ENCODE assay signal across 1 cellular context in the genomic region with DNA sequence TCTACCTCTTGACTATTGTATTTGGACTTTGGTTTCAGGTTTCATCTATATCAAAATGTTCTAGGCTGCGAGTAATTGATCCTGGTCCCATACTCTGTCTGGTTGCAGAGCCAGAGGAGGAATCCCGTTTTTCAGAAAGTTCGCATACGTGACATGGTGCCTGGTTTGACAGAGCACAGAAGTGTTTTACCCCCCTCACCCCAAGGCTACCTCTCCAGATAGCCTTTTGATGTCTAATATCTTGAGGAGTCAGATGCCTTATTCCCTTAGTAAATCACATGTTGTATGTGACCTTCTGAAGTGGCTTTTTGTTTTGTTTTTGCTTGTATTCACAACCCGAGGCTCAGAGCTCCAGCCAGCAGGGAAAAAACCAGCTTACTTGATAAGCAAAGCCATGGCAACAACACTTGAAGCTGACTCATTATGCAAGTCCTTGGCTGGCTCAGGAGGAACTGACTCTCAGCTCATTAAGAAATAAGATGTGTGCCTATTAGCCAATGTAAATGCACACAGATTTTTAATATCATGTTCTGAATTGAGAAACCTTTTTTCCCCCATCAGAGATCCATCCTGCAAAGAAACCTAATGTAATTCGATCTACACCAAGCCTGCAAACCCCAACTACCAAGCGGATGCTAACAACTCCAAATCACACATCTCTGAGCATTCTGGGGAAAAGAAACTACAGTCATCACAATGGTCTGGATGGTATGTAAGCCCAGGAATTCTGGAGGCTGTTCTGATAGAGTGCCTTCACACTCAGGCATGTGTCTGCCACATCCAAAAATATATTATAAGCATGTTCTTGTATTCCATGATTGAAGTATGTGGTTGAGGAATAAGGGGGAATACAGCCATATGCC.
A peak's percentile ranks its signal among the peaks of the same experiment; 100 is the strongest.
TF ChIP-seq lines count a peak whose summit lies in the region.

No MANE protein-coding gene starts in this region.

TF ChIP-seq in K562, 482 proteins besides CTCF, POLR2A, EP300 and RAD21 (continued from another document):
- TF ChIP-seq, protein P1, sequence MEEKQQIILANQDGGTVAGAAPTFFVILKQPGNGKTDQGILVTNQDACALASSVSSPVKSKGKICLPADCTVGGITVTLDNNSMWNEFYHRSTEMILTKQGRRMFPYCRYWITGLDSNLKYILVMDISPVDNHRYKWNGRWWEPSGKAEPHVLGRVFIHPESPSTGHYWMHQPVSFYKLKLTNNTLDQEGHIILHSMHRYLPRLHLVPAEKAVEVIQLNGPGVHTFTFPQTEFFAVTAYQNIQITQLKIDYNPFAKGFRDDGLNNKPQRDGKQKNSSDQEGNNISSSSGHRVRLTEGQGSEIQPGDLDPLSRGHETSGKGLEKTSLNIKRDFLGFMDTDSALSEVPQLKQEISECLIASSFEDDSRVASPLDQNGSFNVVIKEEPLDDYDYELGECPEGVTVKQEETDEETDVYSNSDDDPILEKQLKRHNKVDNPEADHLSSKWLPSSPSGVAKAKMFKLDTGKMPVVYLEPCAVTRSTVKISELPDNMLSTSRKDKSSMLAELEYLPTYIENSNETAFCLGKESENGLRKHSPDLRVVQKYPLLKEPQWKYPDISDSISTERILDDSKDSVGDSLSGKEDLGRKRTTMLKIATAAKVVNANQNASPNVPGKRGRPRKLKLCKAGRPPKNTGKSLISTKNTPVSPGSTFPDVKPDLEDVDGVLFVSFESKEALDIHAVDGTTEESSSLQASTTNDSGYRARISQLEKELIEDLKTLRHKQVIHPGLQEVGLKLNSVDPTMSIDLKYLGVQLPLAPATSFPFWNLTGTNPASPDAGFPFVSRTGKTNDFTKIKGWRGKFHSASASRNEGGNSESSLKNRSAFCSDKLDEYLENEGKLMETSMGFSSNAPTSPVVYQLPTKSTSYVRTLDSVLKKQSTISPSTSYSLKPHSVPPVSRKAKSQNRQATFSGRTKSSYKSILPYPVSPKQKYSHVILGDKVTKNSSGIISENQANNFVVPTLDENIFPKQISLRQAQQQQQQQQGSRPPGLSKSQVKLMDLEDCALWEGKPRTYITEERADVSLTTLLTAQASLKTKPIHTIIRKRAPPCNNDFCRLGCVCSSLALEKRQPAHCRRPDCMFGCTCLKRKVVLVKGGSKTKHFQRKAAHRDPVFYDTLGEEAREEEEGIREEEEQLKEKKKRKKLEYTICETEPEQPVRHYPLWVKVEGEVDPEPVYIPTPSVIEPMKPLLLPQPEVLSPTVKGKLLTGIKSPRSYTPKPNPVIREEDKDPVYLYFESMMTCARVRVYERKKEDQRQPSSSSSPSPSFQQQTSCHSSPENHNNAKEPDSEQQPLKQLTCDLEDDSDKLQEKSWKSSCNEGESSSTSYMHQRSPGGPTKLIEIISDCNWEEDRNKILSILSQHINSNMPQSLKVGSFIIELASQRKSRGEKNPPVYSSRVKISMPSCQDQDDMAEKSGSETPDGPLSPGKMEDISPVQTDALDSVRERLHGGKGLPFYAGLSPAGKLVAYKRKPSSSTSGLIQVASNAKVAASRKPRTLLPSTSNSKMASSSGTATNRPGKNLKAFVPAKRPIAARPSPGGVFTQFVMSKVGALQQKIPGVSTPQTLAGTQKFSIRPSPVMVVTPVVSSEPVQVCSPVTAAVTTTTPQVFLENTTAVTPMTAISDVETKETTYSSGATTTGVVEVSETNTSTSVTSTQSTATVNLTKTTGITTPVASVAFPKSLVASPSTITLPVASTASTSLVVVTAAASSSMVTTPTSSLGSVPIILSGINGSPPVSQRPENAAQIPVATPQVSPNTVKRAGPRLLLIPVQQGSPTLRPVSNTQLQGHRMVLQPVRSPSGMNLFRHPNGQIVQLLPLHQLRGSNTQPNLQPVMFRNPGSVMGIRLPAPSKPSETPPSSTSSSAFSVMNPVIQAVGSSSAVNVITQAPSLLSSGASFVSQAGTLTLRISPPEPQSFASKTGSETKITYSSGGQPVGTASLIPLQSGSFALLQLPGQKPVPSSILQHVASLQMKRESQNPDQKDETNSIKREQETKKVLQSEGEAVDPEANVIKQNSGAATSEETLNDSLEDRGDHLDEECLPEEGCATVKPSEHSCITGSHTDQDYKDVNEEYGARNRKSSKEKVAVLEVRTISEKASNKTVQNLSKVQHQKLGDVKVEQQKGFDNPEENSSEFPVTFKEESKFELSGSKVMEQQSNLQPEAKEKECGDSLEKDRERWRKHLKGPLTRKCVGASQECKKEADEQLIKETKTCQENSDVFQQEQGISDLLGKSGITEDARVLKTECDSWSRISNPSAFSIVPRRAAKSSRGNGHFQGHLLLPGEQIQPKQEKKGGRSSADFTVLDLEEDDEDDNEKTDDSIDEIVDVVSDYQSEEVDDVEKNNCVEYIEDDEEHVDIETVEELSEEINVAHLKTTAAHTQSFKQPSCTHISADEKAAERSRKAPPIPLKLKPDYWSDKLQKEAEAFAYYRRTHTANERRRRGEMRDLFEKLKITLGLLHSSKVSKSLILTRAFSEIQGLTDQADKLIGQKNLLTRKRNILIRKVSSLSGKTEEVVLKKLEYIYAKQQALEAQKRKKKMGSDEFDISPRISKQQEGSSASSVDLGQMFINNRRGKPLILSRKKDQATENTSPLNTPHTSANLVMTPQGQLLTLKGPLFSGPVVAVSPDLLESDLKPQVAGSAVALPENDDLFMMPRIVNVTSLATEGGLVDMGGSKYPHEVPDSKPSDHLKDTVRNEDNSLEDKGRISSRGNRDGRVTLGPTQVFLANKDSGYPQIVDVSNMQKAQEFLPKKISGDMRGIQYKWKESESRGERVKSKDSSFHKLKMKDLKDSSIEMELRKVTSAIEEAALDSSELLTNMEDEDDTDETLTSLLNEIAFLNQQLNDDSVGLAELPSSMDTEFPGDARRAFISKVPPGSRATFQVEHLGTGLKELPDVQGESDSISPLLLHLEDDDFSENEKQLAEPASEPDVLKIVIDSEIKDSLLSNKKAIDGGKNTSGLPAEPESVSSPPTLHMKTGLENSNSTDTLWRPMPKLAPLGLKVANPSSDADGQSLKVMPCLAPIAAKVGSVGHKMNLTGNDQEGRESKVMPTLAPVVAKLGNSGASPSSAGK (IDR thresholded peaks at IDR 0.05): no peak
- TF ChIP-seq FOXJ2 (tag; IDR thresholded peaks at IDR 0.05) (peak; percentile 96), STAG1 (CRISPR knock-in tag; IDR thresholded peaks at IDR 0.05; ENCODE audit: borderline replicate concordance) (no peak), SRSF3 (IDR thresholded peaks at IDR 0.05; ENCODE audit: insufficient read depth, low read length) (no peak), ZNF408 (CRISPR knock-in tag; IDR thresholded peaks at IDR 0.05; ENCODE audit: low read depth) (no peak), NFE2 (IDR thresholded peaks at IDR 0.05; ENCODE audit: low read depth) (peak; percentile 57), MCM7 (IDR thresholded peaks at IDR 0.05) (no peak), CEBPB (tag; IDR thresholded peaks at IDR 0.05) (peak; percentile 51), CBFB (CRISPR knock-in tag; IDR thresholded peaks at IDR 0.05) (no peak), RFX1 (IDR thresholded peaks at IDR 0.05) (peak; percentile 77), C11orf30 (IDR thresholded peaks at IDR 0.05; ENCODE audit: low read depth) (peak; percentile 42; the same call in 1 of the 2 replicates), MBD2 (IDR thresholded peaks at IDR 0.05; ENCODE audit: borderline replicate concordance, low read depth) (no peak), FOXJ3 (CRISPR knock-in tag; IDR thresholded peaks at IDR 0.05) (no peak), ZNF764 (CRISPR knock-in tag; IDR thresholded peaks at IDR 0.05; ENCODE audit: low read depth) (no peak), ILK (tag; IDR thresholded peaks at IDR 0.05; ENCODE audit: borderline replicate concordance, low read depth) (no peak), NFATC3 (IDR thresholded peaks at IDR 0.05) (no peak), ELF1 (tag; IDR thresholded peaks at IDR 0.05) (no peak), ZNF316 (IDR thresholded peaks at IDR 0.05) (0 out of 2 replicates have a peak, but pooled peaks have one; percentile 5), JUND (IDR thresholded peaks at IDR 0.05; ENCODE audit: borderline replicate concordance, low read depth, low read length) (0 out of 2 replicates have a peak, but pooled peaks have one; percentile 5), JUND (tag; IDR thresholded peaks at IDR 0.05; ENCODE audit: borderline replicate concordance, low read depth, low read length) (peak; percentile 55; the same call in 1 of the 3 replicates), MTA1 (IDR thresholded peaks at IDR 0.05; ENCODE audit: borderline replicate concordance) (no peak)
- TF ChIP-seq, protein P2, sequence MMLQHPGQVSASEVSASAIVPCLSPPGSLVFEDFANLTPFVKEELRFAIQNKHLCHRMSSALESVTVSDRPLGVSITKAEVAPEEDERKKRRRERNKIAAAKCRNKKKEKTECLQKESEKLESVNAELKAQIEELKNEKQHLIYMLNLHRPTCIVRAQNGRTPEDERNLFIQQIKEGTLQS (IDR thresholded peaks at IDR 0.05): 0 out of 2 replicates have a peak, but pooled peaks have one; percentile 11
- TF ChIP-seq, protein P2 (CRISPR knock-in tag; conservative IDR thresholded peaks at IDR 0.05): no peak
- TF ChIP-seq, protein P3, sequence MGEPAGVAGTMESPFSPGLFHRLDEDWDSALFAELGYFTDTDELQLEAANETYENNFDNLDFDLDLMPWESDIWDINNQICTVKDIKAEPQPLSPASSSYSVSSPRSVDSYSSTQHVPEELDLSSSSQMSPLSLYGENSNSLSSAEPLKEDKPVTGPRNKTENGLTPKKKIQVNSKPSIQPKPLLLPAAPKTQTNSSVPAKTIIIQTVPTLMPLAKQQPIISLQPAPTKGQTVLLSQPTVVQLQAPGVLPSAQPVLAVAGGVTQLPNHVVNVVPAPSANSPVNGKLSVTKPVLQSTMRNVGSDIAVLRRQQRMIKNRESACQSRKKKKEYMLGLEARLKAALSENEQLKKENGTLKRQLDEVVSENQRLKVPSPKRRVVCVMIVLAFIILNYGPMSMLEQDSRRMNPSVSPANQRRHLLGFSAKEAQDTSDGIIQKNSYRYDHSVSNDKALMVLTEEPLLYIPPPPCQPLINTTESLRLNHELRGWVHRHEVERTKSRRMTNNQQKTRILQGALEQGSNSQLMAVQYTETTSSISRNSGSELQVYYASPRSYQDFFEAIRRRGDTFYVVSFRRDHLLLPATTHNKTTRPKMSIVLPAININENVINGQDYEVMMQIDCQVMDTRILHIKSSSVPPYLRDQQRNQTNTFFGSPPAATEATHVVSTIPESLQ (CRISPR knock-in tag; IDR thresholded peaks at IDR 0.05): no peak
- TF ChIP-seq, protein P4, sequence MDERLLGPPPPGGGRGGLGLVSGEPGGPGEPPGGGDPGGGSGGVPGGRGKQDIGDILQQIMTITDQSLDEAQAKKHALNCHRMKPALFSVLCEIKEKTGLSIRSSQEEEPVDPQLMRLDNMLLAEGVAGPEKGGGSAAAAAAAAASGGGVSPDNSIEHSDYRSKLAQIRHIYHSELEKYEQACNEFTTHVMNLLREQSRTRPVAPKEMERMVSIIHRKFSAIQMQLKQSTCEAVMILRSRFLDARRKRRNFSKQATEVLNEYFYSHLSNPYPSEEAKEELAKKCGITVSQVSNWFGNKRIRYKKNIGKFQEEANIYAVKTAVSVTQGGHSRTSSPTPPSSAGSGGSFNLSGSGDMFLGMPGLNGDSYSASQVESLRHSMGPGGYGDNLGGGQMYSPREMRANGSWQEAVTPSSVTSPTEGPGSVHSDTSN (CRISPR knock-in tag; IDR thresholded peaks at IDR 0.05; ENCODE audit: low read depth): no peak
- TF ChIP-seq, protein P4 (tag; conservative IDR thresholded peaks at IDR 0.05; ENCODE audit: low read depth): no peak
